In genomic region chr6:33781105-33781975, GRCh38 we compare ENCODE assay signal across 10 cellular contexts. TPM values are rescaled to one million over a fixed set of nuclear protein-coding genes. Genes with fewer than 3 reads are reported as not detected.
DNase-seq lines count a peak whose midpoint lies in the region; ATAC-seq, FAIRE-seq and TF ChIP-seq lines count a peak whose summit lies in the region.
"Had no signal": no experiment of that assay in that cellular context is flagged by ENCODE, and none has a peak within 500 bp of the region (broad histone marks: within the 10 kb centered on the region; RNA-seq: fewer than 3 reads in every experiment).

No MANE protein-coding gene starts in this region.

- CTCF ChIA-PET in AG04450 (lab: Charles Lee) = interaction anchor here (1.0 to 3.7 kb wide), 2 partner anchors 10 to 70 kb away, joined by 3 to 26 read pairs; partner anchors contain the start of gene UQCC2
- CTCF ChIA-PET in mammary epithelial cell (lab: Charles Lee; ENCODE audit: low non-redundant PET) = no interaction called here

- H4K20me1 ChIP-seq in mammary epithelial cell (ENCODE audit: insufficient read depth, low read length) = no peaks in the 10 kb centered on the region

- H3K4me3 ChIP-seq in AG04450 (ENCODE audit: low read depth, low read length) (no peak overlapping the region), mammary epithelial cell (replicated peaks in 1 of 3; ENCODE audit: insufficient read depth in 1 of 3, low read depth in 2 of 3, low read length in 3 of 3) (no peak overlapping the region)

- H3K79me2 ChIP-seq in mammary epithelial cell (ENCODE audit: insufficient read depth, low read length) = peaks cover 20% of the 10 kb centered on the region

- intact Hi-C loops in mammary epithelial cell (cut with micrococcal nuclease) = no loop called here

- H3K9ac ChIP-seq in mammary epithelial cell (ENCODE audit: insufficient read depth, low read length) = no peak overlapping the region

- DNase-seq in AG04450 (ENCODE audit: low read depth, low spot score) (no peak), HTR-8/SVneo (ENCODE audit: insufficient read length, low spot score) (peak; percentile 84), mammary epithelial cell (peak; percentile 25), islet precursor cell (peak; percentile 87)
- no peak for DNase-seq in activated effector memory CD4-positive, alpha-beta T cell treated with anti-CD3 and anti-CD28 coated beads, Interleukin-2, amount 50 U/mL, for 16 hours
- DNase-seq: CD8-positive, alpha-beta memory T cell had no signal

- in situ Hi-C loops in mammary epithelial cell (cut with MboI; ENCODE audit: low sequenced_read_pairs in 2 of 2) = no loop called here

- WGBS in mammary epithelial cell (ENCODE audit: low coverage, missing lambda C conversion rate) = 56% methylated on average over 14 of the region's 16 CpGs

- dilution Hi-C loops in mammary epithelial cell (cut with HindIII; ENCODE audit: low sequenced_read_pairs) = no loop called here

- ATAC-seq in HG03135 (IDR thresholded peaks at IDR 0.05; ENCODE audit: unreplicated experiment) (no peak), HG02571 (IDR thresholded peaks at IDR 0.05; ENCODE audit: unreplicated experiment) (no peak), GM21447 (IDR thresholded peaks at IDR 0.05; ENCODE audit: unreplicated experiment) (no peak)

- POLR2A ChIA-PET in AG04450 (lab: Yijun Ruan, JAX) = interaction anchor here (2.3 kb wide), 1 partner anchor 9 kb away, joined by 12 read pairs; no protein-coding TSS in a partner anchor

- H3K27me3 ChIP-seq in AG04450 (ENCODE audit: control insufficient read depth, insufficient read depth, low read length) = no peaks in the 10 kb centered on the region
- H3K27me3 ChIP-seq in mammary epithelial cell (ENCODE audit: insufficient read depth, low read length) = no peaks in the 10 kb centered on the region

- no TSS peak for BruUV-seq in mammary epithelial cell (replicated peaks; lab: Mats Ljungman, UMichigan)

- peak overlapping the region; percentile 58 for H3K4me2 ChIP-seq in mammary epithelial cell (ENCODE audit: insufficient read depth, low read depth, low read length)

- no peak overlapping the region for H2AFZ ChIP-seq in mammary epithelial cell (ENCODE audit: low read depth, low read length)

- FAIRE-seq in HTR-8/SVneo (lab: Jason Lieb, UNC) = peak; percentile 95

- H3K9me3 ChIP-seq in AG04450 (ENCODE audit: control insufficient read depth, insufficient read depth, low read length) (no peaks in the 10 kb centered on the region), mammary epithelial cell (replicated peaks; ENCODE audit: insufficient read depth, low read length) (no peaks in the 10 kb centered on the region)

- no peak for TF ChIP-seq CTCF in AG04450 (IDR thresholded peaks at IDR 0.05; ENCODE audit: low read depth, low read length)
- no peak for TF ChIP-seq CTCF in mammary epithelial cell (conservative IDR thresholded peaks at IDR 0.05 in 1 of 2, IDR thresholded peaks at IDR 0.05 in 1 of 2; ENCODE audit: extremely low read depth in 1 of 2, insufficient read depth in 1 of 2, low read depth in 1 of 2, low read length in 2 of 2)

- H3K36me3 ChIP-seq in mammary epithelial cell (ENCODE audit: insufficient read depth, low read length) = peaks cover 26% of the 10 kb centered on the region

- peaks cover 17% of the 10 kb centered on the region for H3K4me1 ChIP-seq in mammary epithelial cell (ENCODE audit: insufficient read depth, low read length)

- peak overlapping the region; percentile 31 for H3K27ac ChIP-seq in AG04450 (ENCODE audit: low read depth, low read length)
- H3K27ac ChIP-seq in mammary epithelial cell (ENCODE audit: insufficient read depth, low read depth, low read length) = no peak overlapping the region

RNA-seq across cellular contexts. Expression of gene LEMD2, which starts 7.6 kb away (rescaled TPM):
- polyA plus RNA-seq in AG04450 (2011; rRNA removed) (47.4 and 53.9 TPM in 2 replicates), mammary epithelial cell (30.8 TPM)
- polyA minus RNA-seq in AG04450 (2011; rRNA and poly(A)+ RNA removed) = 47.0 and 48.2 TPM in 2 replicates
- total RNA-seq in mammary epithelial cell = 10 to 100 TPM; 47.5 to 63.2 TPM
- 119 TPM for polyA minus RNA-seq in mammary epithelial cell

RNA-seq across cellular contexts. Expression of gene MLN, which starts 22.5 kb away (rescaled TPM):
- polyA plus RNA-seq in AG04450 (2011; rRNA removed) (not detected in 2 replicates), mammary epithelial cell (not detected)
- polyA minus RNA-seq in AG04450 (2011; rRNA and poly(A)+ RNA removed) = not detected in 2 replicates
- total RNA-seq in mammary epithelial cell = not detected
- polyA minus RNA-seq in mammary epithelial cell = not detected
- total RNA-seq: CD8-positive, alpha-beta memory T cell; lung microvascular endothelial cell had no signal
- polyA plus RNA-seq: CD8-positive, alpha-beta memory T cell had no signal

RNA-seq across cellular contexts. Expression of gene IP6K3, which starts 34.6 kb away (rescaled TPM):
- polyA plus RNA-seq in AG04450 (2011; rRNA removed) (1.1 and 1.6 TPM in 2 replicates), mammary epithelial cell (not detected)
- polyA minus RNA-seq in AG04450 (2011; rRNA and poly(A)+ RNA removed) = 0.91 and 2.1 TPM in 2 replicates
- under 1 TPM in 1 of 2 donors, not detected in 1; 0.33 TPM for total RNA-seq in mammary epithelial cell
- polyA minus RNA-seq in mammary epithelial cell = not detected
- total RNA-seq: CD8-positive, alpha-beta memory T cell; lung microvascular endothelial cell had no signal
- polyA plus RNA-seq: CD8-positive, alpha-beta memory T cell had no signal

Comparison
In these comparisons a context has a peak if more than half of its experiments do, and no peak if none do; other contexts are left out.
1. DNase-seq: peak in HTR-8/SVneo (single experiment), mammary epithelial cell (single experiment) and islet precursor cell (single experiment); none in AG04450 (single experiment) and activated effector memory CD4-positive, alpha-beta T cell treated with anti-CD3 and anti-CD28 coated beads, Interleukin-2, amount 50 U/mL, for 16 hours (single experiment).